In the genomic region with DNA sequence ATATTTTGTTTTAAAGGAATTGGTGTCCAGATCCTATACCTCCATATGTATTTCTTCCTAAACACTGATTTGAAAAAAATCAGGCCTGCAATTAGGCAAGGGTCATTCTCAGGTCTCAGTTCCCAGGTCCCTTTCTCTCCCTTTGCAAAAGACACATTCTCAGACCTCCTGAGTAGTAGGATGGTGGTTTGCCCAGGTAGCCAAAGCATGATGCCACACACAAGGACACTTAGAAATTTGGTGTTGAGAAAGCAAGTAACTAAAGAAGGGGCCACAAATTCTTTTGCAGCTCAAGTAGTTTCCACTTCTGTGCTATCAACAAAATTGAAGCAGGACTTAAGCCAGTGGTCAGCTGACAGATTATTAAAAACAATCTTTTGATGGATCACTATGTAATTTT, we compare ENCODE assay signal across 17 cellular contexts.
"Had no signal": no experiment of that assay in that cellular context is flagged by ENCODE, and none has a peak within 500 bp of the region (broad histone marks: within the 10 kb centered on the region; RNA-seq: fewer than 3 reads in every experiment).

No MANE protein-coding gene starts in this region.

- H3K4me1 ChIP-seq: foreskin keratinocyte, left lung had no signal

- H3K36me3 ChIP-seq: esophagus muscularis mucosa, heart right ventricle, left lung had no signal

- DNase-seq: dermis blood vessel endothelial cell; dorsolateral prefrontal cortex; effector CD4-positive, alpha-beta T cell; effector memory CD4-positive, alpha-beta T cell; foreskin keratinocyte; glutamatergic neuron; head of caudate nucleus; heart right ventricle; hippocampal formation; left cardiac atrium; left lung; left ventricle myocardium superior; mesenchymal stem cell; mucosa of descending colon; naive B cell had no signal

- ATAC-seq: foreskin keratinocyte, heart right ventricle, left cardiac atrium, left lung, left ventricle myocardium superior, mucosa of descending colon had no signal

- H3K9me3 ChIP-seq: mucosa of descending colon had no signal

- H3K4me3 ChIP-seq: coronary artery, dorsolateral prefrontal cortex, esophagus muscularis mucosa, heart right ventricle, left lung, mucosa of descending colon had no signal

- H3K27ac ChIP-seq: coronary artery, dorsolateral prefrontal cortex, esophagus muscularis mucosa, foreskin keratinocyte, heart right ventricle, left lung had no signal
